In the genomic region with DNA sequence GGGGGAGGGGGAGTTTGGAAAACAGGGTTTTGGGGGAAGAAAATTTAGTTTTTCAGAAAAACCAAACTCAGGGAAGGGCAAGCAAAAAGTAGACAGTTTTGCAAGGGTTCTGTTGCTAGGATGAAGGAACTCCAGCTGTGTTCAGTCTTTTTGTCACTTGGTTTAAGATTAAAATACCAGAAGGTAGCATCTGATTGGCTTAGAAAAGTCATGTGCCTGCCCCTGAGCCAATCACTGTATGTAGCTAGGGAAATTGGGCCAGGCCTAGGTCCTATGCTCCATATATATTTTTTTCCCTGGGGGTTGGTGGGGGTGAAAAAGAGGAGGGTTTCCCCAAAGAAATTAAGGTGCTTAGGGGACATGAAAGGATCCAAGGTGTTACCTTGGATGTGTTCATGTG, we compare ENCODE assay signal across 2 cellular contexts.
TF ChIP-seq lines count a peak whose summit lies in the region.

No MANE protein-coding gene starts in this region.

TF ChIP-seq in A549, 52 proteins besides CTCF, POLR2A, EP300 and RAD21:
- TF ChIP-seq SMC3 (IDR thresholded peaks at IDR 0.05) (no peak), FOSL2 (IDR thresholded peaks at IDR 0.05) (no peak), FOSL2 (CRISPR knock-in tag; IDR thresholded peaks at IDR 0.05) (no peak)
- TF ChIP-seq, protein P1, sequence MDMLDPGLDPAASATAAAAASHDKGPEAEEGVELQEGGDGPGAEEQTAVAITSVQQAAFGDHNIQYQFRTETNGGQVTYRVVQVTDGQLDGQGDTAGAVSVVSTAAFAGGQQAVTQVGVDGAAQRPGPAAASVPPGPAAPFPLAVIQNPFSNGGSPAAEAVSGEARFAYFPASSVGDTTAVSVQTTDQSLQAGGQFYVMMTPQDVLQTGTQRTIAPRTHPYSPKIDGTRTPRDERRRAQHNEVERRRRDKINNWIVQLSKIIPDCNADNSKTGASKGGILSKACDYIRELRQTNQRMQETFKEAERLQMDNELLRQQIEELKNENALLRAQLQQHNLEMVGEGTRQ (IDR thresholded peaks at IDR 0.05), result 0 out of 2 replicates have a peak, but pooled peaks have one; percentile 7

TF ChIP-seq in GM12878, 131 proteins besides CTCF, POLR2A, EP300 and RAD21:
- TF ChIP-seq SIX5 (IDR thresholded peaks at IDR 0.05; ENCODE audit: low read depth, low read length, severe bottlenecking) (no peak), EGR1 (IDR thresholded peaks at IDR 0.05; ENCODE audit: borderline replicate concordance in 1 of 2, low read depth in 2 of 2, low read length in 2 of 2) (no peak), USF1 (IDR thresholded peaks at IDR 0.05; ENCODE audit: borderline replicate concordance, extremely low read length, insufficient read depth, low read depth, low read length) (peak; percentile 7), SRF (IDR thresholded peaks at IDR 0.05; ENCODE audit: low read depth in 2 of 2, low read length in 2 of 2) (no peak), ZNF24 (IDR thresholded peaks at IDR 0.05) (no peak), BACH1 (IDR thresholded peaks at IDR 0.05; ENCODE audit: borderline replicate concordance) (no peak), FOS (IDR thresholded peaks at IDR 0.05; ENCODE audit: borderline replicate concordance, extremely low read depth, insufficient read length) (no peak), SMC3 (IDR thresholded peaks at IDR 0.05; ENCODE audit: borderline replicate concordance, low read length) (no peak)
